In genomic region chr15:61828008-61828407, GRCh38 we compare ENCODE assay signal across 30 cellular contexts.
DNase-seq lines count a peak whose midpoint lies in the region; ATAC-seq and TF ChIP-seq lines count a peak whose summit lies in the region.
"Had no signal": no experiment of that assay in that cellular context is flagged by ENCODE, and none has a peak within 500 bp of the region (broad histone marks: within the 10 kb centered on the region; RNA-seq: fewer than 3 reads in every experiment).

No MANE protein-coding gene starts in this region.

- ATAC-seq in GM21619 (IDR thresholded peaks at IDR 0.05; ENCODE audit: unreplicated experiment): no peak
- ATAC-seq: activated T-cell treated with anti-CD3 and anti-CD28 coated beads, Interleukin-2, amount 50 U/mL, for 72 hours; gastroesophageal sphincter; natural killer cell treated with Interleukin-12 subunit alpha and Interleukin-12 subunit beta and Interleukin-15 and Interleukin-18, amount 100 ng/mL, for 72 hours; stimulated activated memory B cell treated with anti-CD40 and anti-IgM and Interleukin-4, amounts not matched to agents 10 μg/mL and 1 μg/mL and 100 μg/mL, for 72 hours had no signal

- H3K4me3 ChIP-seq in cardiac fibroblast (replicated peaks in 1 of 2; ENCODE audit: low read depth in 2 of 2, low read length in 2 of 2) (no peak overlapping the region), retinal pigment epithelial cell (ENCODE audit: low read length) (no peak overlapping the region)
- H3K4me3 ChIP-seq: breast epithelium, colonic mucosa, esophagus squamous epithelium, gastroesophageal sphincter, suprapubic skin had no signal

- DNase-seq in NCI-H82 (lab: John Stamatoyannopoulos, UW) (peak; percentile 34), NCI-H82 treated with DMSO at 0.1 percent for 48 hours (lab: John Stamatoyannopoulos, UW; ENCODE audit: unreplicated experiment) (no peak), cardiac fibroblast (ENCODE audit: low read depth in 2 of 2) (no peak), retinal pigment epithelial cell (ENCODE audit: low read depth) (no peak), NCI-H187 treated with DMSO at 0.1 percent for 48 hours (lab: John Stamatoyannopoulos, UW) (no peak)
- no peak for DNase-seq in activated T-helper 2 cell treated with anti-CD3 and anti-CD28 coated beads, Interferon-gamma antibody, Interleukin-2, Interleukin-4, amounts not matched to agents 10 μg/mL and 5 μg/mL and 100 μg/mL, durations not matched to agents 14 hours and 24 hours and 36 hours (ENCODE audit: low spot score)
- DNase-seq: activated CD4-positive, alpha-beta T cell treated with anti-CD3 and anti-CD28 coated beads, Interleukin-2, amount 10 ng/mL, durations not matched to agents 7 days and 5 days; activated naive CD4-positive, alpha-beta T cell treated with anti-CD3 and anti-CD28 coated beads for 36 hours; activated T-cell treated with anti-CD3 and anti-CD28 coated beads, Interleukin-2, amount 50 U/mL, for 72 hours; colonic mucosa; DMS153; esophagus squamous epithelium; H7; hypothalamus; IMR-90; midbrain; NCI-H1105; NCI-H2081; NCI-H446; retina; stimulated activated CD4-positive, alpha-beta T cell treated with anti-CD3 and anti-CD28 coated beads, Interleukin-4, amount 100 ng/mL, for 1 hour had no signal

- no peak overlapping the region for H3K27ac Mint-ChIP-seq in activated T-helper 2 cell treated with anti-CD3 and anti-CD28 coated beads, Interferon-gamma antibody, Interleukin-2, Interleukin-4, amounts not matched to agents 10 μg/mL and 5 μg/mL and 100 μg/mL, durations not matched to agents 14 hours and 24 hours and 36 hours
- H3K27ac Mint-ChIP-seq: activated CD4-positive, alpha-beta T cell treated with anti-CD3 and anti-CD28 coated beads, Interleukin-2, amount 10 ng/mL, durations not matched to agents 7 days and 5 days; activated naive CD4-positive, alpha-beta T cell treated with anti-CD3 and anti-CD28 coated beads for 36 hours; activated T-cell treated with anti-CD3 and anti-CD28 coated beads, Interleukin-2, amount 50 U/mL, for 72 hours; CD14-positive monocyte; natural killer cell treated with Interleukin-12 subunit alpha and Interleukin-12 subunit beta and Interleukin-15 and Interleukin-18, amount 100 ng/mL, for 72 hours; stimulated activated memory B cell treated with anti-CD40 and anti-IgM and Interleukin-4, amounts not matched to agents 10 μg/mL and 1 μg/mL and 100 μg/mL, for 72 hours; T-helper 2 cell treated with Interferon-gamma antibody and Interleukin-4, amounts not matched to agents 5 μg/mL and 100 μg/mL, for 36 hours had no signal

- H3K4me1 Mint-ChIP-seq in activated T-helper 2 cell treated with anti-CD3 and anti-CD28 coated beads, Interferon-gamma antibody, Interleukin-2, Interleukin-4, amounts not matched to agents 10 μg/mL and 5 μg/mL and 100 μg/mL, durations not matched to agents 14 hours and 24 hours and 36 hours (ENCODE audit: low read depth): no peaks in the 10 kb centered on the region
- H3K4me1 Mint-ChIP-seq: stimulated activated memory B cell treated with anti-CD40 and anti-IgM and Interleukin-4, amounts not matched to agents 10 μg/mL and 1 μg/mL and 100 μg/mL, for 72 hours had no signal

- H3K27me3 Mint-ChIP-seq in activated T-helper 2 cell treated with anti-CD3 and anti-CD28 coated beads, Interferon-gamma antibody, Interleukin-2, Interleukin-4, amounts not matched to agents 10 μg/mL and 5 μg/mL and 100 μg/mL, durations not matched to agents 14 hours and 24 hours and 36 hours (ENCODE audit: low read depth): peaks cover 17% of the 10 kb centered on the region

- no peaks in the 10 kb centered on the region for H3K36me3 Mint-ChIP-seq in activated T-helper 2 cell treated with anti-CD3 and anti-CD28 coated beads, Interferon-gamma antibody, Interleukin-2, Interleukin-4, amounts not matched to agents 10 μg/mL and 5 μg/mL and 100 μg/mL, durations not matched to agents 14 hours and 24 hours and 36 hours (ENCODE audit: low read depth)
- H3K36me3 Mint-ChIP-seq: CD14-positive monocyte; natural killer cell treated with Interleukin-12 subunit alpha and Interleukin-12 subunit beta and Interleukin-15 and Interleukin-18, amount 100 ng/mL, for 72 hours; stimulated activated memory B cell treated with anti-CD40 and anti-IgM and Interleukin-4, amounts not matched to agents 10 μg/mL and 1 μg/mL and 100 μg/mL, for 72 hours had no signal

- no peaks in the 10 kb centered on the region for H3K9me3 Mint-ChIP-seq in activated T-helper 2 cell treated with anti-CD3 and anti-CD28 coated beads, Interferon-gamma antibody, Interleukin-2, Interleukin-4, amounts not matched to agents 10 μg/mL and 5 μg/mL and 100 μg/mL, durations not matched to agents 14 hours and 24 hours and 36 hours
- H3K9me3 Mint-ChIP-seq: activated CD4-positive, alpha-beta T cell treated with anti-CD3 and anti-CD28 coated beads, Interleukin-2, amount 10 ng/mL, durations not matched to agents 7 days and 5 days; activated naive CD4-positive, alpha-beta T cell treated with anti-CD3 and anti-CD28 coated beads for 36 hours; activated T-cell treated with anti-CD3 and anti-CD28 coated beads, Interleukin-2, amount 50 U/mL, for 72 hours; natural killer cell treated with Interleukin-12 subunit alpha and Interleukin-12 subunit beta and Interleukin-15 and Interleukin-18, amount 100 ng/mL, for 72 hours; stimulated activated memory B cell treated with anti-CD40 and anti-IgM and Interleukin-4, amounts not matched to agents 10 μg/mL and 1 μg/mL and 100 μg/mL, for 72 hours; T-helper 2 cell treated with Interferon-gamma antibody and Interleukin-4, amounts not matched to agents 5 μg/mL and 100 μg/mL, for 36 hours had no signal

- TF ChIP-seq CTCF in LNCAP (IDR thresholded peaks at IDR 0.05) (peak; percentile 17; the same call in 1 of the 2 replicates), cardiac fibroblast (IDR thresholded peaks at IDR 0.05; ENCODE audit: low read depth, low read length) (peak; percentile 10), retinal pigment epithelial cell (conservative IDR thresholded peaks at IDR 0.05; ENCODE audit: low read depth, low read length) (peak; percentile 29)

- no peak overlapping the region for H3K4me3 Mint-ChIP-seq in activated T-helper 2 cell treated with anti-CD3 and anti-CD28 coated beads, Interferon-gamma antibody, Interleukin-2, Interleukin-4, amounts not matched to agents 10 μg/mL and 5 μg/mL and 100 μg/mL, durations not matched to agents 14 hours and 24 hours and 36 hours (ENCODE audit: low read depth)
- H3K4me3 Mint-ChIP-seq: activated CD4-positive, alpha-beta T cell treated with anti-CD3 and anti-CD28 coated beads, Interleukin-2, amount 10 ng/mL, durations not matched to agents 7 days and 5 days; activated naive CD4-positive, alpha-beta T cell treated with anti-CD3 and anti-CD28 coated beads for 36 hours; activated T-cell treated with anti-CD3 and anti-CD28 coated beads, Interleukin-2, amount 50 U/mL, for 72 hours; CD14-positive monocyte; natural killer cell treated with Interleukin-12 subunit alpha and Interleukin-12 subunit beta and Interleukin-15 and Interleukin-18, amount 100 ng/mL, for 72 hours; stimulated activated memory B cell treated with anti-CD40 and anti-IgM and Interleukin-4, amounts not matched to agents 10 μg/mL and 1 μg/mL and 100 μg/mL, for 72 hours; T-helper 2 cell treated with Interferon-gamma antibody and Interleukin-4, amounts not matched to agents 5 μg/mL and 100 μg/mL, for 36 hours had no signal

- intact Hi-C loops in activated T-helper 2 cell treated with anti-CD3 and anti-CD28 coated beads, Interferon-gamma antibody, Interleukin-2, Interleukin-4, amounts not matched to agents 10 μg/mL and 5 μg/mL and 100 μg/mL, durations not matched to agents 14 hours and 24 hours and 36 hours (cut with micrococcal nuclease): no loop called here
